12 cellular contexts compared by ENCODE assay signal in genomic region chr7:25029075-25029474, GRCh38. TPM values are rescaled to one million over a fixed set of nuclear protein-coding genes. Genes with fewer than 3 reads are reported as not detected.
DNase-seq lines count a peak whose midpoint lies in the region; ATAC-seq and TF ChIP-seq lines count a peak whose summit lies in the region.
"Had no signal": no experiment of that assay in that cellular context is flagged by ENCODE, and none has a peak within 500 bp of the region (broad histone marks: within the 10 kb centered on the region; RNA-seq: fewer than 3 reads in every experiment).

No MANE protein-coding gene starts in this region.

- no peaks in the 10 kb centered on the region for H3K9me3 Mint-ChIP-seq in T-helper 1 cell treated with Interleukin-12 subunit alpha and Interleukin-12 subunit beta and Interleukin-4 antibody, amounts not matched to agents 30 μg/mL and 1 μg/mL, for 36 hours
- H3K9me3 Mint-ChIP-seq: dendritic cell treated with granulocyte-macrophage colony-stimulating factor and Interleukin-4, amounts not matched to agents 40 ng/mL and 50 ng/mL, for 4 days had no signal

- peaks cover 0 to 4% (median 0%) of the 10 kb centered on the region in 4 donors for H3K4me1 ChIP-seq in Peyer's patch
- H3K4me1 ChIP-seq in effector memory CD4-positive, alpha-beta T cell (ENCODE audit: control insufficient read depth, insufficient read depth, low read length, poor library complexity, severe bottlenecking): peaks cover 24% of the 10 kb centered on the region

- no peaks in the 10 kb centered on the region for H3K9me3 ChIP-seq in Peyer's patch
- H3K9me3 ChIP-seq in effector memory CD4-positive, alpha-beta T cell (ENCODE audit: control insufficient read depth, low read length): no peaks in the 10 kb centered on the region

- H3K27me3 Mint-ChIP-seq in T-helper 1 cell treated with Interleukin-12 subunit alpha and Interleukin-12 subunit beta and Interleukin-4 antibody, amounts not matched to agents 30 μg/mL and 1 μg/mL, for 36 hours (ENCODE audit: low read depth): peaks cover 16% of the 10 kb centered on the region

- ATAC-seq in GM19463 (IDR thresholded peaks at IDR 0.05; ENCODE audit: unreplicated experiment): no peak

- H3K4me3 Mint-ChIP-seq in T-helper 1 cell treated with Interleukin-12 subunit alpha and Interleukin-12 subunit beta and Interleukin-4 antibody, amounts not matched to agents 30 μg/mL and 1 μg/mL, for 36 hours: peak overlapping the region; percentile 33
- H3K4me3 Mint-ChIP-seq: dendritic cell treated with granulocyte-macrophage colony-stimulating factor and Interleukin-4, amounts not matched to agents 40 ng/mL and 50 ng/mL, for 4 days had no signal

- DNase-seq in T-helper 1 cell: no peak
- no peak for DNase-seq in Peyer's patch
- DNase-seq in effector memory CD4-positive, alpha-beta T cell: peak in 1 of 3 donors; percentile 0
- DNase-seq in retina: peak; percentile 20
- no peak for DNase-seq in NK-92 treated with Interleukin-12 subunit alpha and Interleukin-12 subunit beta, amount 100 ng/mL, for 24 hours (lab: John Stamatoyannopoulos, UW)
- no peak for DNase-seq in midbrain (lab: John Stamatoyannopoulos, UW)
- DNase-seq: activated effector memory CD4-positive, alpha-beta T cell treated with Interleukin-2 at 50 U/mL for 16 hours; NCI-H1092 had no signal

- H3K27ac ChIP-seq in Peyer's patch: peak overlapping the region in 3 of 4 donors; percentile 26 to 56 (median 52)
- peak overlapping the region; percentile 43 for H3K27ac ChIP-seq in effector memory CD4-positive, alpha-beta T cell (ENCODE audit: insufficient read depth, low read length, poor library complexity, severe bottlenecking)
- H3K27ac ChIP-seq: HL-60 had no signal

- peaks cover 25% of the 10 kb centered on the region for H3K4me1 Mint-ChIP-seq in T-helper 1 cell treated with Interleukin-12 subunit alpha and Interleukin-12 subunit beta and Interleukin-4 antibody, amounts not matched to agents 30 μg/mL and 1 μg/mL, for 36 hours (ENCODE audit: low read depth)

- H3K27me3 ChIP-seq in Peyer's patch: no peaks in the 10 kb centered on the region
- no peaks in the 10 kb centered on the region for H3K27me3 ChIP-seq in effector memory CD4-positive, alpha-beta T cell (replicated peaks; ENCODE audit: control insufficient read depth, insufficient read depth, low read length, poor library complexity, severe bottlenecking)

- peak overlapping the region; percentile 89 for H3K27ac Mint-ChIP-seq in T-helper 1 cell treated with Interleukin-12 subunit alpha and Interleukin-12 subunit beta and Interleukin-4 antibody, amounts not matched to agents 30 μg/mL and 1 μg/mL, for 36 hours
- H3K27ac Mint-ChIP-seq: dendritic cell treated with granulocyte-macrophage colony-stimulating factor and Interleukin-4, amounts not matched to agents 40 ng/mL and 50 ng/mL, for 4 days had no signal

- TF ChIP-seq POLR2A in Peyer's patch (IDR thresholded peaks at IDR 0.05): no peak

- no peaks in the 10 kb centered on the region for H3K36me3 ChIP-seq in Peyer's patch
- no peaks in the 10 kb centered on the region for H3K36me3 ChIP-seq in effector memory CD4-positive, alpha-beta T cell (ENCODE audit: control insufficient read depth, insufficient read depth, low read length)

- TF ChIP-seq CTCF in Peyer's patch (IDR thresholded peaks at IDR 0.05): no peak

- no peak overlapping the region for H3K4me3 ChIP-seq in Peyer's patch
- H3K4me3 ChIP-seq in effector memory CD4-positive, alpha-beta T cell (ENCODE audit: insufficient read depth, low read depth, low read length, poor library complexity, severe bottlenecking): no peak overlapping the region

- H3K36me3 Mint-ChIP-seq in T-helper 1 cell treated with Interleukin-12 subunit alpha and Interleukin-12 subunit beta and Interleukin-4 antibody, amounts not matched to agents 30 μg/mL and 1 μg/mL, for 36 hours (ENCODE audit: low read depth): peaks cover 4% of the 10 kb centered on the region

RNA-seq across cellular contexts. Expression of gene OSBPL3, which starts 49.1 kb away (rescaled TPM):
- 10 to 100 TPM; 20.1 to 67.7 (median 22.2) TPM for total RNA-seq in Peyer's patch
